Comparison of ENCODE assay signal across 8 cellular contexts in genomic region chr7:106112972-106113421, GRCh38. TPM values are rescaled to one million over a fixed set of nuclear protein-coding genes. Genes with fewer than 3 reads are reported as not detected.
DNase-seq lines count a peak whose midpoint lies in the region; ATAC-seq and TF ChIP-seq lines count a peak whose summit lies in the region.

No MANE protein-coding gene starts in this region.

- H3K4me1 Mint-ChIP-seq in CD8-positive, alpha-beta memory T cell = peaks cover 53 to 73% (median 62%) of the 10 kb centered on the region in 3 donors

- H3K9me3 ChIP-seq in CD8-positive, alpha-beta memory T cell (ENCODE audit: low read length) = no peaks in the 10 kb centered on the region
- no peaks in the 10 kb centered on the region for H3K9me3 ChIP-seq in MM.1S (replicated peaks; ENCODE audit: insufficient read depth, low read length)
- no peaks in the 10 kb centered on the region for H3K9me3 ChIP-seq in ectodermal cell (ENCODE audit: control insufficient read depth, low read length)
- H3K9me3 ChIP-seq in osteoblast (ENCODE audit: low read depth, low read length) = no peaks in the 10 kb centered on the region

- peak overlapping the region; percentile 64; the same call in 1 of the 2 replicates for H3K9ac ChIP-seq in MM.1S (ENCODE audit: low read length)

- CTCF ChIA-PET in CD8-positive, alpha-beta memory T cell (lab: Charles Lee) = interaction anchor here (0.8 to 1.4 kb wide), 5 partner anchors 11 to 40 kb away, joined by 3 to 6 read pairs (median 3); no protein-coding TSS in a partner anchor

- peak overlapping the region; percentile 87 for H3K27ac ChIP-seq in CD8-positive, alpha-beta memory T cell (ENCODE audit: low read depth, low read length)
- peak overlapping the region; percentile 64; the same call in 1 of the 2 replicates for H3K27ac ChIP-seq in MM.1S (ENCODE audit: low read length)
- no peak overlapping the region for H3K27ac ChIP-seq in ectodermal cell (ENCODE audit: insufficient read depth, low read depth, low read length, poor library complexity, severe bottlenecking)
- peak overlapping the region; percentile 78 for H3K27ac ChIP-seq in osteoblast (ENCODE audit: low read depth, low read length)

- H3K27me3 Mint-ChIP-seq in CD8-positive, alpha-beta memory T cell = no peaks in the 10 kb centered on the region

- H3K4me1 ChIP-seq in CD8-positive, alpha-beta memory T cell (ENCODE audit: insufficient read depth, low read length) = peaks cover 73% of the 10 kb centered on the region
- H3K4me1 ChIP-seq in MM.1S (ENCODE audit: low read length) (peaks cover 14% of the 10 kb centered on the region; the same call in 1 of the 2 replicates), ectodermal cell (ENCODE audit: control insufficient read depth, insufficient read depth, low read length) (no peaks in the 10 kb centered on the region), osteoblast (ENCODE audit: insufficient read depth, low read length) (peaks cover 13% of the 10 kb centered on the region)

- peak overlapping the region; percentile 71 for H3K4me3 ChIP-seq in CD8-positive, alpha-beta memory T cell (ENCODE audit: low read length)
- peak overlapping the region; percentile 83 for H3K4me3 ChIP-seq in MM.1S (ENCODE audit: low read length)
- H3K4me3 ChIP-seq in ectodermal cell (ENCODE audit: insufficient read depth, low read depth, low read length) = peak overlapping the region; percentile 61
- H3K4me3 ChIP-seq in osteoblast (ENCODE audit: insufficient read depth, low read length) = peak overlapping the region; percentile 89

- no peaks in the 10 kb centered on the region for H3K36me3 ChIP-seq in CD8-positive, alpha-beta memory T cell (ENCODE audit: insufficient read depth, low read length)
- H3K36me3 ChIP-seq in MM.1S (replicated peaks; ENCODE audit: insufficient read depth, low read length) (no peaks in the 10 kb centered on the region; the same call in 1 of the 2 replicates), ectodermal cell (ENCODE audit: control insufficient read depth, insufficient read depth, low read length) (no peaks in the 10 kb centered on the region), osteoblast (ENCODE audit: insufficient read depth, low read length) (no peaks in the 10 kb centered on the region)

- H4K20me1 ChIP-seq in MM.1S (ENCODE audit: insufficient read depth, low read length) (no peaks in the 10 kb centered on the region), osteoblast (ENCODE audit: insufficient read depth, low read length) (peaks cover 5% of the 10 kb centered on the region)

- 0 out of 2 replicates have a peak, but pooled peaks cover 7% of the 10 kb centered on the region for H3F3A ChIP-seq in MM.1S (ENCODE audit: insufficient read depth, low read length)

- ATAC-seq in HG03045 (IDR thresholded peaks at IDR 0.05; ENCODE audit: unreplicated experiment) = no peak

- peak overlapping the region; percentile 51 to 97 (median 94) for H3K27ac Mint-ChIP-seq in CD8-positive, alpha-beta memory T cell

- POLR2A ChIA-PET in CD8-positive, alpha-beta memory T cell (lab: Charles Lee) = interaction anchor here (0.6 to 2.4 kb wide), 7 partner anchors 10 to 1101 kb away, joined by 4 to 28 read pairs (median 6); no protein-coding TSS in a partner anchor

- 83 to 84% methylated on average over 17 of the region's 17 CpGs for WGBS in ectodermal cell, 2 experiments

- no peaks in the 10 kb centered on the region for H3K27me3 ChIP-seq in CD8-positive, alpha-beta memory T cell (ENCODE audit: insufficient read depth, low read length, poor library complexity, severe bottlenecking)
- no peaks in the 10 kb centered on the region for H3K27me3 ChIP-seq in MM.1S (replicated peaks; ENCODE audit: insufficient read depth, low read length)
- peaks cover 7% of the 10 kb centered on the region for H3K27me3 ChIP-seq in ectodermal cell (ENCODE audit: control insufficient read depth, insufficient read depth, low read length, poor library complexity, severe bottlenecking)
- no peaks in the 10 kb centered on the region for H3K27me3 ChIP-seq in osteoblast (ENCODE audit: insufficient read depth, low read length)

- H3K9me2 ChIP-seq in MM.1S (replicated peaks; ENCODE audit: insufficient read depth, low read length) = no peaks in the 10 kb centered on the region

- no peaks in the 10 kb centered on the region for H3K9me3 Mint-ChIP-seq in CD8-positive, alpha-beta memory T cell

- peak overlapping the region; percentile 99 for H2AFZ ChIP-seq in MM.1S (ENCODE audit: low read length)
- peak overlapping the region; percentile 89 for H2AFZ ChIP-seq in osteoblast (ENCODE audit: low read length)

- H3K4me3 Mint-ChIP-seq in CD8-positive, alpha-beta memory T cell = peak overlapping the region; percentile 78 to 90 (median 90)

- no peak for DNase-seq in CD8-positive, alpha-beta memory T cell
- DNase-seq in MM.1S (no peak), osteoblast (ENCODE audit: insufficient read length, low spot score, missing footprints) (no peak), NCI-H2107 treated with DMSO at 0.1 percent for 48 hours (lab: John Stamatoyannopoulos, UW; ENCODE audit: unreplicated experiment) (no peak), GM19240 (ENCODE audit: insufficient read length, low spot score) (no peak)
- DNase-seq in stimulated activated CD4-positive, alpha-beta T cell treated with anti-CD3 and anti-CD28 coated beads, Interleukin-15, amount 100 ng/mL, for 24 hours = no peak

- H3K4me2 ChIP-seq in MM.1S (ENCODE audit: low read depth, low read length) = peak overlapping the region; percentile 96
- H3K4me2 ChIP-seq in osteoblast (ENCODE audit: insufficient read depth, low read length) = peak overlapping the region; percentile 82

- TF ChIP-seq CTCF in MM.1S (IDR thresholded peaks at IDR 0.05; ENCODE audit: low read length) (no peak), osteoblast (IDR thresholded peaks at IDR 0.05; ENCODE audit: extremely low read depth, low read depth, low read length) (no peak)

- peaks cover 0 to 10% (median 0%) of the 10 kb centered on the region in 3 donors for H3K36me3 Mint-ChIP-seq in CD8-positive, alpha-beta memory T cell

- peaks cover 35% of the 10 kb centered on the region for H3K79me2 ChIP-seq in MM.1S (ENCODE audit: low read length)
- H3K79me2 ChIP-seq in osteoblast (ENCODE audit: insufficient read depth, low read length) = peaks cover 37% of the 10 kb centered on the region

RNA-seq across cellular contexts. Expression of gene SYPL1, which starts 0.9 kb away (rescaled TPM):
- total RNA-seq in CD8-positive, alpha-beta memory T cell = 10 to 100 TPM; 33.1 to 33.7 TPM
- polyA plus RNA-seq in CD8-positive, alpha-beta memory T cell = 63.0 TPM
- 55.7 TPM for polyA plus RNA-seq in ectodermal cell (2013, experiment 1 of 4)
- 52.0 TPM for polyA plus RNA-seq in ectodermal cell (2013, experiment 2 of 4)
- 42.6 TPM for polyA plus RNA-seq in ectodermal cell (2013, experiment 3 of 4)
- 51.0 TPM for polyA plus RNA-seq in ectodermal cell (2013, experiment 4 of 4)
- 36.9 and 39.5 TPM in 2 replicates for total RNA-seq in osteoblast
